In genomic region chrX:64380789-64381188, GRCh38 we compare ENCODE assay signal across 1 cellular context. TPM values are rescaled to one million over a fixed set of nuclear protein-coding genes. Genes with fewer than 3 reads are reported as not detected.
"Had no signal": no experiment of that assay in that cellular context is flagged by ENCODE, and none has a peak within 500 bp of the region (broad histone marks: within the 10 kb centered on the region; RNA-seq: fewer than 3 reads in every experiment).

No MANE protein-coding gene starts in this region.

RNA-seq across cellular contexts. Expression of gene MTMR8, which starts 14.5 kb away (rescaled TPM):
- total RNA-seq: myocyte had no signal
